Comparison of ENCODE assay signal across 29 cellular contexts in the genomic region with DNA sequence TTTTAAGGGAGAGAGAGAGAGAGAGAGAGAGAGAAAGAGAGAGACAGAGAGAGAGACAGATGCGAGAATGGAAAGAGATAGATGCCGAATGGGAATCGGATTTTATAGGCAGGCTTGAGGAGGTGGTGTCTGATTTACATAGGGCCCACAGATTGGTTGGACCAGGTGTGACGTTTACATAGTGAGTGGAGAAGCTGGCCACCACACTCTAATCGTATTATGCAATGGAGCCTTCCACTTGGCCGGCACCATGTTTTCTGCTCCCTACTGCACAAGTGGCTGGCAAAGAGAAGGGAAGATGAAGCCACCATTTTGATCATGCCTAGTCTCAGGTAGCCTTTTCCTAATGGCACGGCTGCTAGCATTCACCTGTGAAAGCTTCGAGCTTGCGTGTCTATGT. TPM values are rescaled to one million over a fixed set of nuclear protein-coding genes. Genes with fewer than 3 reads are reported as not detected.
"Had no signal": no experiment of that assay in that cellular context is flagged by ENCODE, and none has a peak within 500 bp of the region (broad histone marks: within the 10 kb centered on the region; RNA-seq: fewer than 3 reads in every experiment).

No MANE protein-coding gene starts in this region.

- H3K9me3 ChIP-seq: ascending aorta, breast epithelium, colonic mucosa, esophagus squamous epithelium had no signal

- H3K4me3 ChIP-seq: ascending aorta, breast epithelium, cardiac muscle cell, colonic mucosa, esophagus squamous epithelium, gastroesophageal sphincter had no signal

- DNase-seq: activated B cell treated with CpG ODN at 0.5 μM for 24 hours; activated CD4-positive, alpha-beta T cell treated with anti-CD3 and anti-CD28 coated beads for 48 hours; activated CD4-positive, alpha-beta T cell treated with anti-CD3 and anti-CD28 coated beads, Interleukin-2, amount 50 U/mL, for 1 hour; activated CD4-positive, alpha-beta T cell treated with anti-CD3 and anti-CD28 coated beads, Interleukin-2, amount 50 U/mL, for 48 hours; activated CD8-positive, alpha-beta memory T cell treated with anti-CD3 and anti-CD28 coated beads, Interleukin-2, amount 10 ng/mL, durations not matched to agents 7 days and 5 days; activated CD8-positive, alpha-beta memory T cell treated with anti-CD3 and anti-CD28 coated beads, Interleukin-2, amount 50 U/mL, for 4 hours; activated CD8-positive, alpha-beta T cell treated with anti-CD3 and anti-CD28 coated beads, Interleukin-2, amount 10 ng/mL, durations not matched to agents 7 days and 5 days; activated effector memory CD4-positive, alpha-beta T cell treated with anti-CD3 and anti-CD28 coated beads, Interleukin-2, amount 50 U/mL, for 16 hours; activated naive CD4-positive, alpha-beta T cell treated with anti-CD3 and anti-CD28 coated beads for 36 hours; activated naive CD8-positive, alpha-beta T cell treated with anti-CD3 and anti-CD28 coated beads for 36 hours; activated T-cell treated with anti-CD3 and anti-CD28 coated beads, Interleukin-2, amount 50 U/mL, for 1 hour; activated T-cell treated with anti-CD3 and anti-CD28 coated beads, Interleukin-2, amount 50 U/mL, for 48 hours; central memory CD4-positive, alpha-beta T cell; cerebellar nuclear complex; colonic mucosa; effector CD8-positive, alpha-beta T cell; esophagus squamous epithelium; foreskin melanocyte; head of caudate nucleus; hippocampal formation; T1000; WERI-Rb-1 had no signal

- H3K36me3 ChIP-seq: ascending aorta, breast epithelium, cardiac muscle cell, colonic mucosa, esophagus squamous epithelium, gastroesophageal sphincter, WERI-Rb-1 had no signal

- H3K4me1 ChIP-seq: ascending aorta, breast epithelium, colonic mucosa, esophagus squamous epithelium, gastroesophageal sphincter had no signal

- H3K27ac ChIP-seq: ascending aorta, breast epithelium, cardiac muscle cell, colonic mucosa, epithelial cell of prostate, esophagus squamous epithelium, gastroesophageal sphincter, WERI-Rb-1 had no signal

- H3K27me3 ChIP-seq: ascending aorta, breast epithelium, cardiac muscle cell, colonic mucosa, esophagus squamous epithelium, gastroesophageal sphincter had no signal

RNA-seq across cellular contexts. Expression of a gene that starts 33.9 kb away (rescaled TPM):
- polyA plus RNA-seq: cardiac muscle cell, endothelial cell of umbilical vein, fibroblast of lung had no signal
